1 cellular context compared by ENCODE assay signal in the genomic region with DNA sequence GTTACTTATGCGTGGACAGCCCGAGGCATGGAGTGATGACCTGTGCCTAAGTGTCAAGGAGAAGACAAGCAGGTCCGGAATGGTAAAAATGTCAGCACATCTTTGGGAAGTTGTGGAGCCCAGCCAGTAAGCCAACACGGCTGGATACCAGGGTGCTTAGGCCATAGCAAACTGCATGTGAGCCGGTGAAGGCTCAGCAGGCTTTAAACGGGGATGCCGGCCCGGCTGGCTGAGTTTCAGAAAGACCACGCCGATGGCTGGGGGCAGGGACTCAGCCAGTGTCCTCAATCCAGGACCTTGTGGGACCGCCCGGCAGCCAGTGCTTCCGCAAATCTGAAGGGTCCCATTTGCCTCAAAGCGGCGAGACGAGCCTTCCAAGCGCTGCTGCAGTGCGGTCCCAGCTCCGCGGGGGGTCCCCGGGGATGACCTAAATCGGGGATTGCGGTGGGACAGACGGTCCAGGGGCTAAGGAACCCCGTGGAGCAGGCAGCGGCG.
TF ChIP-seq lines count a peak whose summit lies in the region.

No MANE protein-coding gene starts in this region.

TF ChIP-seq in K562, 482 proteins besides CTCF, POLR2A, EP300 and RAD21:
- peak; percentile 12; the same call in 1 of the 2 replicates for TF ChIP-seq RBFOX2 (IDR thresholded peaks at IDR 0.05; ENCODE audit: low read depth, low read length)
- TF ChIP-seq MLLT1 (IDR thresholded peaks at IDR 0.05): peak in 1 of 2 experiments; percentile 79; a peak in 2 of 4 replicates
- TF ChIP-seq TFE3 (CRISPR knock-in tag; IDR thresholded peaks at IDR 0.05): no peak
- no peak for TF ChIP-seq RFX5 (IDR thresholded peaks at IDR 0.05; ENCODE audit: low read depth, low read length)
- no peak for TF ChIP-seq ZNF263 (CRISPR knock-in tag; IDR thresholded peaks at IDR 0.05; ENCODE audit: borderline replicate concordance)
- TF ChIP-seq, protein P1, sequence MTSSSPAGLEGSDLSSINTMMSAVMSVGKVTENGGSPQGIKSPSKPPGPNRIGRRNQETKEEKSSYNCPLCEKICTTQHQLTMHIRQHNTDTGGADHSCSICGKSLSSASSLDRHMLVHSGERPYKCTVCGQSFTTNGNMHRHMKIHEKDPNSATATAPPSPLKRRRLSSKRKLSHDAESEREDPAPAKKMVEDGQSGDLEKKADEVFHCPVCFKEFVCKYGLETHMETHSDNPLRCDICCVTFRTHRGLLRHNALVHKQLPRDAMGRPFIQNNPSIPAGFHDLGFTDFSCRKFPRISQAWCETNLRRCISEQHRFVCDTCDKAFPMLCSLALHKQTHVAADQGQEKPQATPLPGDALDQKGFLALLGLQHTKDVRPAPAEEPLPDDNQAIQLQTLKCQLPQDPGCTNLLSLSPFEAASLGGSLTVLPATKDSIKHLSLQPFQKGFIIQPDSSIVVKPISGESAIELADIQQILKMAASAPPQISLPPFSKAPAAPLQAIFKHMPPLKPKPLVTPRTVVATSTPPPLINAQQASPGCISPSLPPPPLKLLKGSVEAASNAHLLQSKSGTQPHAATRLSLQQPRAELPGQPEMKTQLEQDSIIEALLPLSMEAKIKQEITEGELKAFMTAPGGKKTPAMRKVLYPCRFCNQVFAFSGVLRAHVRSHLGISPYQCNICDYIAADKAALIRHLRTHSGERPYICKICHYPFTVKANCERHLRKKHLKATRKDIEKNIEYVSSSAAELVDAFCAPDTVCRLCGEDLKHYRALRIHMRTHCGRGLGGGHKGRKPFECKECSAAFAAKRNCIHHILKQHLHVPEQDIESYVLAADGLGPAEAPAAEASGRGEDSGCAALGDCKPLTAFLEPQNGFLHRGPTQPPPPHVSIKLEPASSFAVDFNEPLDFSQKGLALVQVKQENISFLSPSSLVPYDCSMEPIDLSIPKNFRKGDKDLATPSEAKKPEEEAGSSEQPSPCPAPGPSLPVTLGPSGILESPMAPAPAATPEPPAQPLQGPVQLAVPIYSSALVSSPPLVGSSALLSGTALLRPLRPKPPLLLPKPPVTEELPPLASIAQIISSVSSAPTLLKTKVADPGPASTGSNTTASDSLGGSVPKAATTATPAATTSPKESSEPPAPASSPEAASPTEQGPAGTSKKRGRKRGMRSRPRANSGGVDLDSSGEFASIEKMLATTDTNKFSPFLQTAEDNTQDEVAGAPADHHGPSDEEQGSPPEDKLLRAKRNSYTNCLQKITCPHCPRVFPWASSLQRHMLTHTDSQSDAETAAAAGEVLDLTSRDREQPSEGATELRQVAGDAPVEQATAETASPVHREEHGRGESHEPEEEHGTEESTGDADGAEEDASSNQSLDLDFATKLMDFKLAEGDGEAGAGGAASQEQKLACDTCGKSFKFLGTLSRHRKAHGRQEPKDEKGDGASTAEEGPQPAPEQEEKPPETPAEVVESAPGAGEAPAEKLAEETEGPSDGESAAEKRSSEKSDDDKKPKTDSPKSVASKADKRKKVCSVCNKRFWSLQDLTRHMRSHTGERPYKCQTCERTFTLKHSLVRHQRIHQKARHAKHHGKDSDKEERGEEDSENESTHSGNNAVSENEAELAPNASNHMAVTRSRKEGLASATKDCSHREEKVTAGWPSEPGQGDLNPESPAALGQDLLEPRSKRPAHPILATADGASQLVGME (CRISPR knock-in tag; IDR thresholded peaks at IDR 0.05): no peak
- TF ChIP-seq ZFX (CRISPR knock-in tag; IDR thresholded peaks at IDR 0.05): 0 out of 2 replicates have a peak, but pooled peaks have one; percentile 10
